8 cellular contexts compared by ENCODE assay signal in genomic region chr1:7667625-7668218, GRCh38.
DNase-seq lines count a peak whose midpoint lies in the region; ATAC-seq and TF ChIP-seq lines count a peak whose summit lies in the region.

No MANE protein-coding gene starts in this region.

- TF ChIP-seq POLR2A in lower leg skin (IDR thresholded peaks at IDR 0.05) = no peak

- no peaks in the 10 kb centered on the region for H3K36me3 ChIP-seq in CD4-positive, alpha-beta memory T cell (ENCODE audit: insufficient read depth, low read length)
- no peaks in the 10 kb centered on the region for H3K36me3 ChIP-seq in H7 (replicated peaks; ENCODE audit: control insufficient read depth, insufficient read depth, low read length)

- H3K36me3 Mint-ChIP-seq in CD4-positive, alpha-beta memory T cell = no peaks in the 10 kb centered on the region

- peaks cover 5% of the 10 kb centered on the region for H3K4me1 ChIP-seq in CD4-positive, alpha-beta memory T cell (ENCODE audit: insufficient read depth, low read length)

- H3K9me3 Mint-ChIP-seq in CD4-positive, alpha-beta memory T cell = no peaks in the 10 kb centered on the region

- no peak overlapping the region for H3K4me3 ChIP-seq in CD4-positive, alpha-beta memory T cell (ENCODE audit: low read length in 2 of 2)
- H3K4me3 ChIP-seq in H7 (ENCODE audit: insufficient read depth, low read depth, low read length) = no peak overlapping the region
- H3K4me3 ChIP-seq in lower leg skin (ENCODE audit: low read depth, poor library complexity, severe bottlenecking) = no peak overlapping the region

- H3K9me3 ChIP-seq in CD4-positive, alpha-beta memory T cell (ENCODE audit: control insufficient read depth in 1 of 2, low read length in 2 of 2) = no peaks in the 10 kb centered on the region

- H3K27ac ChIP-seq in CD4-positive, alpha-beta memory T cell (ENCODE audit: low read depth, low read length) = no peak overlapping the region

- peak; percentile 72 to 81 (median 75) for DNase-seq in CD4-positive, alpha-beta memory T cell
- DNase-seq in H7 (peak; percentile 95), NCI-H510A (lab: John Stamatoyannopoulos, UW) (peak; percentile 72), dermis blood vessel endothelial cell (peak; percentile 90), lower leg skin (ENCODE audit: low spot score in 2 of 2) (peak; percentile 88 to 98)
- DNase-seq in activated CD4-positive, alpha-beta T cell treated with anti-CD3 and anti-CD28 coated beads, Interleukin-2, amount 50 U/mL, for 4 hours = peak; percentile 83 to 85
- DNase-seq in stimulated activated CD4-positive, alpha-beta T cell treated with anti-CD3 and anti-CD28 coated beads, TNF-alpha, amount 100 ng/mL, for 1 hour (ENCODE audit: low read depth in 3 of 3, low spot score in 1 of 3) = peak; percentile 35 to 85 (median 70)

- peak overlapping the region in 3 of 7 donors; percentile 61 to 70 (median 63) for H3K27ac Mint-ChIP-seq in CD4-positive, alpha-beta memory T cell

- WGBS in lower leg skin, 2 donors = 20 to 29% methylated on average over 9 to 11 of the region's 11 CpGs

- TF ChIP-seq CTCF in lower leg skin (IDR thresholded peaks at IDR 0.05) = peak in 2 of 3 donors; percentile 89 to 99

- intact Hi-C loops in CD4-positive, alpha-beta memory T cell (cut with micrococcal nuclease) = loop anchor here (1.0 kb wide), 2 partner anchors 85 to 235 kb away; no protein-coding TSS in a partner anchor
- intact Hi-C loops in lower leg skin (cut with DNase I; ENCODE audit: low total_unique reads) = loop anchor here (2.0 to 10.0 kb wide), 2 partner anchors 85 to 237 kb away; no protein-coding TSS in a partner anchor

- no peaks in the 10 kb centered on the region for H3K27me3 ChIP-seq in CD4-positive, alpha-beta memory T cell (ENCODE audit: insufficient read depth, low read length)
- peaks cover 3% of the 10 kb centered on the region; the same call in 1 of the 2 replicates for H3K27me3 ChIP-seq in H7 (ENCODE audit: control insufficient read depth, insufficient read depth, low read length)

- H3K27me3 Mint-ChIP-seq in CD4-positive, alpha-beta memory T cell = no peaks in the 10 kb centered on the region

- POLR2A ChIA-PET in CD4-positive, alpha-beta memory T cell (lab: Charles Lee; ENCODE audit: partially characterized antibody) = interaction anchor here (1.0 to 3.7 kb wide), 2 partner anchors 85 to 104 kb away, joined by 3 to 36 read pairs; partner anchors contain the start of gene VAMP3

- ATAC-seq in GM19455 (IDR thresholded peaks at IDR 0.05; ENCODE audit: unreplicated experiment) = no peak

- H3K4me3 Mint-ChIP-seq in CD4-positive, alpha-beta memory T cell = no peak overlapping the region

- CTCF ChIA-PET in CD4-positive, alpha-beta memory T cell (lab: Charles Lee; ENCODE audit: partially characterized antibody) = interaction anchor here (1.0 to 13.8 kb wide), 18 partner anchors 8 to 315 kb away, joined by 3 to 468 read pairs (median 8); no protein-coding TSS in a partner anchor

- peaks cover 0 to 6% (median 4%) of the 10 kb centered on the region in 4 donors for H3K4me1 Mint-ChIP-seq in CD4-positive, alpha-beta memory T cell
